In the genomic region with DNA sequence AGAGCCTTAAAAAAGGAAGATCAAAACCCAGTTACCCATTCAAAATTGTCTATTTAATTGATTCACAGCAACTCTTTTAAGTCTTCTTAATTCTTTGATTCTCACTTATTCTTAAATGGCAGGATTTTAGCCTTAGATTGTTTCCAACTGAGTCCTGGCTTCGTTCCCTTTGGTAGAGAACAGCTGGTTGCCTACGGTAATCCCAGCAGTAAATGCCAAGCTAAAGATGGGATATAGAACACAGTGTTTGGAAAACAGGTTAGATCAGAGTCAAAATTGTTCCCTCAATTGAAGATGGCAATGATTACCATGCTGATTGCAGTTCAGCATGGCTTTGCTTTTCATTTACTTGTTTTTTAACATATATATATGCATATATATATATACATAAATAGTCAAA, we compare ENCODE assay signal across 19 cellular contexts.
DNase-seq lines count a peak whose midpoint lies in the region; ATAC-seq, FAIRE-seq and TF ChIP-seq lines count a peak whose summit lies in the region.
"Had no signal": no experiment of that assay in that cellular context is flagged by ENCODE, and none has a peak within 500 bp of the region (broad histone marks: within the 10 kb centered on the region; RNA-seq: fewer than 3 reads in every experiment).

No MANE protein-coding gene starts in this region.

- H2AFZ ChIP-seq in astrocyte (ENCODE audit: low read depth, low read length), result peak overlapping the region; percentile 55

- no peaks in the 10 kb centered on the region for H3K27me3 Mint-ChIP-seq in MCF 10A (ENCODE audit: insufficient read depth, unreplicated experiment)
- H3K27me3 Mint-ChIP-seq in astrocyte (ENCODE audit: low read depth, unreplicated experiment), result no peaks in the 10 kb centered on the region
- H3K27me3 Mint-ChIP-seq: CD4-positive, CD25-positive, alpha-beta regulatory T cell had no signal

- H3K4me1 Mint-ChIP-seq in MCF 10A (ENCODE audit: insufficient read depth, unreplicated experiment), result peaks cover 13% of the 10 kb centered on the region
- peaks cover 12% of the 10 kb centered on the region for H3K4me1 Mint-ChIP-seq in astrocyte (ENCODE audit: low read depth, unreplicated experiment)
- H3K4me1 Mint-ChIP-seq: CD4-positive, CD25-positive, alpha-beta regulatory T cell had no signal

- H3K9me3 ChIP-seq in breast epithelium (no peaks in the 10 kb centered on the region), astrocyte (ENCODE audit: insufficient read depth, low read depth, low read length) (no peaks in the 10 kb centered on the region), mesodermal cell (ENCODE audit: control insufficient read depth, low read length) (no peaks in the 10 kb centered on the region), kidney (ENCODE audit: control insufficient read depth in 1 of 2, low read length in 2 of 2) (no peaks in the 10 kb centered on the region)
- H3K9me3 ChIP-seq: prostate gland, upper lobe of left lung had no signal

- no peaks in the 10 kb centered on the region for H4K20me1 ChIP-seq in astrocyte (ENCODE audit: insufficient read depth, low read length)

- ATAC-seq in HG02623 (IDR thresholded peaks at IDR 0.05; ENCODE audit: unreplicated experiment), result no peak
- ATAC-seq: left colon, Panc1 had no signal

- H3K4me1 ChIP-seq in breast epithelium (no peaks in the 10 kb centered on the region), astrocyte (ENCODE audit: insufficient read depth, low read length) (peaks cover 5% of the 10 kb centered on the region), mesodermal cell (ENCODE audit: control insufficient read depth, insufficient read depth, low read length, poor library complexity, severe bottlenecking) (peaks cover 5% of the 10 kb centered on the region), kidney (ENCODE audit: control insufficient read depth in 1 of 2, insufficient read depth in 1 of 2, low read depth in 1 of 2, low read length in 2 of 2) (no peaks in the 10 kb centered on the region)
- H3K4me1 ChIP-seq: prostate gland had no signal

- TF ChIP-seq POLR2A in breast epithelium (IDR thresholded peaks at IDR 0.05), result no peak

- CTCF ChIA-PET in MCF 10A (lab: Yijun Ruan, JAX), result no interaction called here

- H3K9ac ChIP-seq in astrocyte (ENCODE audit: low read length), result no peak overlapping the region
- no peak overlapping the region for H3K9ac ChIP-seq in kidney (ENCODE audit: low read length in 2 of 2)

- no TSS peak for BruUV-seq in MCF 10A (replicated peaks; lab: Mats Ljungman, UMichigan)

- peak; percentile 27 for DNase-seq in MCF 10A (ENCODE audit: unreplicated experiment)
- DNase-seq in breast epithelium (ENCODE audit: low spot score in 2 of 2), result no peak
- no peak for DNase-seq in astrocyte (ENCODE audit: low read depth)
- DNase-seq in kidney, result no peak
- DNase-seq in central memory CD4-positive, alpha-beta T cell, result no peak
- DNase-seq in 8988T, result no peak
- DNase-seq: activated CD4-positive, alpha-beta T cell treated with anti-CD3 and anti-CD28 coated beads, Interleukin-2, amount 50 U/mL, for 4 hours; activated naive CD4-positive, alpha-beta T cell treated with anti-CD3 and anti-CD28 coated beads, Interleukin-2, amount 50 U/mL, for 16 hours; activated T-cell treated with anti-CD3 and anti-CD28 coated beads, Interleukin-2, amount 50 U/mL, for 1 hour; brain microvascular endothelial cell; CD4-positive, CD25-positive, alpha-beta regulatory T cell; left colon; NCI-H1694 treated with DMSO at 0.1 percent for 48 hours; stimulated activated naive CD4-positive, alpha-beta T cell; upper lobe of left lung had no signal

- no peaks in the 10 kb centered on the region for H3K79me2 ChIP-seq in astrocyte (ENCODE audit: insufficient read depth, low read length)

- peak overlapping the region; percentile 41 for H3K4me2 ChIP-seq in astrocyte (ENCODE audit: low read length)

- 71 to 87% methylated on average over 2 of the region's 2 CpGs for WGBS in mesodermal cell (ENCODE audit: insufficient coverage in 2 of 2), 2 experiments

- H3K9me3 Mint-ChIP-seq in MCF 10A (ENCODE audit: unreplicated experiment), result no peaks in the 10 kb centered on the region
- H3K9me3 Mint-ChIP-seq in astrocyte (ENCODE audit: unreplicated experiment), result peaks cover 2% of the 10 kb centered on the region

- H3K27me3 ChIP-seq in breast epithelium (no peaks in the 10 kb centered on the region), astrocyte (ENCODE audit: insufficient read depth, low read length) (no peaks in the 10 kb centered on the region)
- H3K27me3 ChIP-seq: brain microvascular endothelial cell, upper lobe of left lung had no signal

- H3K27ac ChIP-seq in breast epithelium, result no peak overlapping the region
- H3K27ac ChIP-seq in astrocyte (ENCODE audit: low read depth, low read length), result peak overlapping the region; percentile 76
- H3K27ac ChIP-seq in mesodermal cell (ENCODE audit: low read depth, low read length, severe bottlenecking), result peak overlapping the region; percentile 55
- H3K27ac ChIP-seq in kidney (ENCODE audit: low read depth in 2 of 2, low read length in 2 of 2), result no peak overlapping the region
- H3K27ac ChIP-seq: brain microvascular endothelial cell, prostate gland, upper lobe of left lung had no signal

- H3K4me3 Mint-ChIP-seq in MCF 10A (ENCODE audit: unreplicated experiment), result no peak overlapping the region
- no peak overlapping the region for H3K4me3 Mint-ChIP-seq in astrocyte (ENCODE audit: unreplicated experiment)
- H3K4me3 Mint-ChIP-seq: CD4-positive, CD25-positive, alpha-beta regulatory T cell had no signal

- TF ChIP-seq CTCF in MCF 10A (IDR thresholded peaks at IDR 0.05; ENCODE audit: unreplicated experiment) (no peak), breast epithelium (IDR thresholded peaks at IDR 0.05) (no peak), astrocyte (IDR thresholded peaks at IDR 0.05; ENCODE audit: insufficient read depth, low read depth, low read length) (no peak), kidney (IDR thresholded peaks at IDR 0.05; ENCODE audit: borderline replicate concordance, extremely low read depth, insufficient read depth) (no peak)

- intact Hi-C loops in MCF 10A (cut with micrococcal nuclease) (no loop called here), breast epithelium (cut with DNase I; ENCODE audit: low total_unique reads) (no loop called here), kidney (cut with DNase I) (no loop called here)

- no peak overlapping the region for H3K4me3 ChIP-seq in breast epithelium
- no peak overlapping the region for H3K4me3 ChIP-seq in astrocyte (ENCODE audit: insufficient read depth, low read depth, low read length)
- no peak overlapping the region for H3K4me3 ChIP-seq in mesodermal cell (ENCODE audit: extremely low read depth, insufficient read depth, low read length, poor library complexity, severe bottlenecking)
- no peak overlapping the region for H3K4me3 ChIP-seq in kidney (ENCODE audit: low read length in 2 of 2)
- H3K4me3 ChIP-seq: prostate gland, upper lobe of left lung had no signal

- no peaks in the 10 kb centered on the region for H3K36me3 Mint-ChIP-seq in MCF 10A (ENCODE audit: insufficient read depth, unreplicated experiment)
- H3K36me3 Mint-ChIP-seq in astrocyte (ENCODE audit: low read depth, unreplicated experiment), result no peaks in the 10 kb centered on the region
- H3K36me3 Mint-ChIP-seq: CD4-positive, CD25-positive, alpha-beta regulatory T cell had no signal

- H3K27ac Mint-ChIP-seq in MCF 10A (ENCODE audit: low read depth, unreplicated experiment) (peak overlapping the region; percentile 55), astrocyte (ENCODE audit: unreplicated experiment) (peak overlapping the region; percentile 89)
- H3K27ac Mint-ChIP-seq: CD4-positive, CD25-positive, alpha-beta regulatory T cell had no signal

- POLR2A ChIA-PET in MCF 10A (lab: Yijun Ruan, JAX), result interaction anchor here (1.3 to 1.4 kb wide), 2 partner anchors 12 to 14 kb away, joined by 4 to 7 read pairs; no protein-coding TSS in a partner anchor

- FAIRE-seq in astrocyte (lab: Jason Lieb, UNC), result no peak
- FAIRE-seq in kidney (lab: Jason Lieb, UNC), result no peak

- H3K36me3 ChIP-seq in breast epithelium, result no peaks in the 10 kb centered on the region
- no peaks in the 10 kb centered on the region for H3K36me3 ChIP-seq in astrocyte (ENCODE audit: insufficient read depth, low read length)
- H3K36me3 ChIP-seq in mesodermal cell (ENCODE audit: control insufficient read depth, insufficient read depth, low read length), result no peaks in the 10 kb centered on the region
- no peaks in the 10 kb centered on the region for H3K36me3 ChIP-seq in kidney (ENCODE audit: control insufficient read depth in 1 of 2, insufficient read depth in 2 of 2, low read length in 2 of 2)
- H3K36me3 ChIP-seq: brain microvascular endothelial cell, prostate gland, upper lobe of left lung had no signal

Comparison
In these comparisons a context has a peak if more than half of its experiments do, and no peak if none do; other contexts are left out.
1. H3K27ac ChIP-seq: peak in astrocyte (single experiment) and mesodermal cell (single experiment); none in breast epithelium (0 of 2) and kidney (0 of 2).